ENCODE assay signal across 7 cellular contexts in the genomic region with DNA sequence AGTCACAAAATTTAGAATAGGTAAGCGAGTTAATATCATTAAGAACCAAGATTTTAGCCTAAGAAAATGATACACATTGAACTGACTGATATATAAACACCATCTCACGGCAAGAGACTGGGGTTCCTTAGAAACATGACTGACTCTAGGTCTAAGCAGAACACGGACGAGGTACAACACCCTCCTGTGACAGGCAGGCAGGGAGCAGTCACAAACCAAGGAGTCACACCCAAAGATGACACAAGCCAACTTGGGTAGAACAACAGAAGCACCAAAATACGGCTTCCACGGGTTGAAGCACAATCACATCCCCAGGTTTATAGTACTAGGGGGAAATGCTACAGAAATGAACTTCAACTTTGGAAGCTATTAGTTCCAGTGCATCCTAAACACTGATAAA.
"Had no signal": no experiment of that assay in that cellular context is flagged by ENCODE, and none has a peak within 500 bp of the region (broad histone marks: within the 10 kb centered on the region; RNA-seq: fewer than 3 reads in every experiment).

No MANE protein-coding gene starts in this region.

- H3K27ac Mint-ChIP-seq: HFFc6 had no signal

- H3K4me3 ChIP-seq: HAP-1, K562 had no signal

- H3K4me3 Mint-ChIP-seq: HFFc6 had no signal

- H3K9me3 ChIP-seq: HAP-1 had no signal

- ATAC-seq: HCT116, K562 had no signal

- DNase-seq: GOT3, H7, HFFc6, IMR-90 had no signal

- H3K9me3 Mint-ChIP-seq: HFFc6 had no signal
